ENCODE assay signal across 1 cellular context in the genomic region with DNA sequence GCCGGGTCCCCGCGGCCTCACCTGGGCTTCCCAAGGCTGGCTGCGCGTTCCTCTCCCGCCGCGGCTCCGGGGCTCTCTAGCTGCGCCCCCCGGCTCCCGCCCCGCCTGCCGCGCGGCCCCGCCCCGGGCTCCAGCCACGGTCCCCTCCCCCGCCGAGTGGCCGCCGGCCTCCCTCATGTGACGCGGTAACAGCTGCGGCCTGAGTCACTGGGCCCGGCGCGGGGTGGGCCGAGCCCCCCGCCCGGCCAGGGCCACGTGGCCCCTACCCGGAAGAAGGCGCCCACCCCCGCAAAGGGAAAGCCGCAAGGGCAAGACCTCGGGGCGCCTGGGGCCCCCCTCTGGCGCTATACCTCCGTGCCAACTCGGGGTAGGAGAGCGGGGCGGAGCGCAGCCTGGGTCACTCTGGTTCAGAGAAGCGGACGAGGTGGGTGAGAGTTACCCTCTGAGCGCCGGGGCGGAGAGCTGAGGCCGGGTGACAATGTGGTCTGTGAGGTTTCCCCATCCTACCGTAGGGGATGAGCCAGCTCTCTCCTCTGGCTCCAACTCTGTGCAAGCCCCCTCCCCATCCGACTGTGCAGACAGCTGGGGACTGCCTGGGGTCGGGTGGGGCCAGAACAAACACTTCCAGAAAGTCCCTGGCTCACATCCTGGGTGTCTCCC.
A peak's percentile ranks its signal among the peaks of the same experiment; 100 is the strongest.
TF ChIP-seq lines count a peak whose summit lies in the region.

Gene CD63, minus strand, starts transcription at position 78 of the 660 bp plus-strand sequence. CDS start 668 bp downstream, outside the sequence.

TF ChIP-seq in WTC11, 78 proteins besides CTCF, POLR2A, EP300 and RAD21 (continued from another document and continues in another):
- peak; percentile 65; the same call in 1 of the 2 replicates for TF ChIP-seq E2F5 (CRISPR knock-in tag; IDR thresholded peaks at IDR 0.05)
- TF ChIP-seq OVOL2 (CRISPR knock-in tag; IDR thresholded peaks at IDR 0.05; ENCODE audit: borderline replicate concordance), result no peak
- TF ChIP-seq, protein P1, sequence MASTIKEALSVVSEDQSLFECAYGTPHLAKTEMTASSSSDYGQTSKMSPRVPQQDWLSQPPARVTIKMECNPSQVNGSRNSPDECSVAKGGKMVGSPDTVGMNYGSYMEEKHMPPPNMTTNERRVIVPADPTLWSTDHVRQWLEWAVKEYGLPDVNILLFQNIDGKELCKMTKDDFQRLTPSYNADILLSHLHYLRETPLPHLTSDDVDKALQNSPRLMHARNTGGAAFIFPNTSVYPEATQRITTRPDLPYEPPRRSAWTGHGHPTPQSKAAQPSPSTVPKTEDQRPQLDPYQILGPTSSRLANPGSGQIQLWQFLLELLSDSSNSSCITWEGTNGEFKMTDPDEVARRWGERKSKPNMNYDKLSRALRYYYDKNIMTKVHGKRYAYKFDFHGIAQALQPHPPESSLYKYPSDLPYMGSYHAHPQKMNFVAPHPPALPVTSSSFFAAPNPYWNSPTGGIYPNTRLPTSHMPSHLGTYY (CRISPR knock-in tag; IDR thresholded peaks at IDR 0.05), result no peak
- TF ChIP-seq NR3C1 (CRISPR knock-in tag; conservative IDR thresholded peaks at IDR 0.05; ENCODE audit: low read depth), result no peak
- TF ChIP-seq, protein P2, sequence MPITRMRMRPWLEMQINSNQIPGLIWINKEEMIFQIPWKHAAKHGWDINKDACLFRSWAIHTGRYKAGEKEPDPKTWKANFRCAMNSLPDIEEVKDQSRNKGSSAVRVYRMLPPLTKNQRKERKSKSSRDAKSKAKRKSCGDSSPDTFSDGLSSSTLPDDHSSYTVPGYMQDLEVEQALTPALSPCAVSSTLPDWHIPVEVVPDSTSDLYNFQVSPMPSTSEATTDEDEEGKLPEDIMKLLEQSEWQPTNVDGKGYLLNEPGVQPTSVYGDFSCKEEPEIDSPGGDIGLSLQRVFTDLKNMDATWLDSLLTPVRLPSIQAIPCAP (CRISPR knock-in tag; IDR thresholded peaks at IDR 0.05), result no peak
- TF ChIP-seq SMAD4 (CRISPR knock-in tag; IDR thresholded peaks at IDR 0.05), result no peak
- TF ChIP-seq TEAD4 (CRISPR knock-in tag; IDR thresholded peaks at IDR 0.05), result no peak
- TF ChIP-seq FOXK1 (CRISPR knock-in tag; IDR thresholded peaks at IDR 0.05), result no peak
- no peak for TF ChIP-seq ZNF232 (CRISPR knock-in tag; IDR thresholded peaks at IDR 0.05)
- TF ChIP-seq, protein P3, sequence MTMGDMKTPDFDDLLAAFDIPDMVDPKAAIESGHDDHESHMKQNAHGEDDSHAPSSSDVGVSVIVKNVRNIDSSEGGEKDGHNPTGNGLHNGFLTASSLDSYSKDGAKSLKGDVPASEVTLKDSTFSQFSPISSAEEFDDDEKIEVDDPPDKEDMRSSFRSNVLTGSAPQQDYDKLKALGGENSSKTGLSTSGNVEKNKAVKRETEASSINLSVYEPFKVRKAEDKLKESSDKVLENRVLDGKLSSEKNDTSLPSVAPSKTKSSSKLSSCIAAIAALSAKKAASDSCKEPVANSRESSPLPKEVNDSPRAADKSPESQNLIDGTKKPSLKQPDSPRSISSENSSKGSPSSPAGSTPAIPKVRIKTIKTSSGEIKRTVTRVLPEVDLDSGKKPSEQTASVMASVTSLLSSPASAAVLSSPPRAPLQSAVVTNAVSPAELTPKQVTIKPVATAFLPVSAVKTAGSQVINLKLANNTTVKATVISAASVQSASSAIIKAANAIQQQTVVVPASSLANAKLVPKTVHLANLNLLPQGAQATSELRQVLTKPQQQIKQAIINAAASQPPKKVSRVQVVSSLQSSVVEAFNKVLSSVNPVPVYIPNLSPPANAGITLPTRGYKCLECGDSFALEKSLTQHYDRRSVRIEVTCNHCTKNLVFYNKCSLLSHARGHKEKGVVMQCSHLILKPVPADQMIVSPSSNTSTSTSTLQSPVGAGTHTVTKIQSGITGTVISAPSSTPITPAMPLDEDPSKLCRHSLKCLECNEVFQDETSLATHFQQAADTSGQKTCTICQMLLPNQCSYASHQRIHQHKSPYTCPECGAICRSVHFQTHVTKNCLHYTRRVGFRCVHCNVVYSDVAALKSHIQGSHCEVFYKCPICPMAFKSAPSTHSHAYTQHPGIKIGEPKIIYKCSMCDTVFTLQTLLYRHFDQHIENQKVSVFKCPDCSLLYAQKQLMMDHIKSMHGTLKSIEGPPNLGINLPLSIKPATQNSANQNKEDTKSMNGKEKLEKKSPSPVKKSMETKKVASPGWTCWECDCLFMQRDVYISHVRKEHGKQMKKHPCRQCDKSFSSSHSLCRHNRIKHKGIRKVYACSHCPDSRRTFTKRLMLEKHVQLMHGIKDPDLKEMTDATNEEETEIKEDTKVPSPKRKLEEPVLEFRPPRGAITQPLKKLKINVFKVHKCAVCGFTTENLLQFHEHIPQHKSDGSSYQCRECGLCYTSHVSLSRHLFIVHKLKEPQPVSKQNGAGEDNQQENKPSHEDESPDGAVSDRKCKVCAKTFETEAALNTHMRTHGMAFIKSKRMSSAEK (CRISPR knock-in tag; IDR thresholded peaks at IDR 0.05; ENCODE audit: borderline replicate concordance), result no peak
- TF ChIP-seq ESRRA (CRISPR knock-in tag; IDR thresholded peaks at IDR 0.05; ENCODE audit: borderline replicate concordance), result no peak
- TF ChIP-seq PRDM15 (CRISPR knock-in tag; IDR thresholded peaks at IDR 0.05), result no peak
- TF ChIP-seq ZNF121 (CRISPR knock-in tag; IDR thresholded peaks at IDR 0.05), result no peak
- TF ChIP-seq, protein P4, sequence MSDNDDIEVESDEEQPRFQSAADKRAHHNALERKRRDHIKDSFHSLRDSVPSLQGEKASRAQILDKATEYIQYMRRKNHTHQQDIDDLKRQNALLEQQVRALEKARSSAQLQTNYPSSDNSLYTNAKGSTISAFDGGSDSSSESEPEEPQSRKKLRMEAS (CRISPR knock-in tag; IDR thresholded peaks at IDR 0.05), result peak; percentile 77; the same call in 1 of the 2 replicates
- TF ChIP-seq FOXP4 (CRISPR knock-in tag; IDR thresholded peaks at IDR 0.05), result peak; percentile 63; the same call in 1 of the 2 replicates
- no peak for TF ChIP-seq ATF6 (CRISPR knock-in tag; IDR thresholded peaks at IDR 0.05)
- no peak for TF ChIP-seq KAT7 (CRISPR knock-in tag; IDR thresholded peaks at IDR 0.05; ENCODE audit: borderline replicate concordance)
- no peak for TF ChIP-seq NFYB (CRISPR knock-in tag; conservative IDR thresholded peaks at IDR 0.05; ENCODE audit: low read depth)
- TF ChIP-seq, protein P5, sequence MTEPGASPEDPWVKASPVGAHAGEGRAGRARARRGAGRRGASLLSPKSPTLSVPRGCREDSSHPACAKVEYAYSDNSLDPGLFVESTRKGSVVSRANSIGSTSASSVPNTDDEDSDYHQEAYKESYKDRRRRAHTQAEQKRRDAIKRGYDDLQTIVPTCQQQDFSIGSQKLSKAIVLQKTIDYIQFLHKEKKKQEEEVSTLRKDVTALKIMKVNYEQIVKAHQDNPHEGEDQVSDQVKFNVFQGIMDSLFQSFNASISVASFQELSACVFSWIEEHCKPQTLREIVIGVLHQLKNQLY (CRISPR knock-in tag; IDR thresholded peaks at IDR 0.05), result no peak
- TF ChIP-seq ZNF512 (CRISPR knock-in tag; IDR thresholded peaks at IDR 0.05; ENCODE audit: borderline replicate concordance), result no peak
- TF ChIP-seq, protein P6, sequence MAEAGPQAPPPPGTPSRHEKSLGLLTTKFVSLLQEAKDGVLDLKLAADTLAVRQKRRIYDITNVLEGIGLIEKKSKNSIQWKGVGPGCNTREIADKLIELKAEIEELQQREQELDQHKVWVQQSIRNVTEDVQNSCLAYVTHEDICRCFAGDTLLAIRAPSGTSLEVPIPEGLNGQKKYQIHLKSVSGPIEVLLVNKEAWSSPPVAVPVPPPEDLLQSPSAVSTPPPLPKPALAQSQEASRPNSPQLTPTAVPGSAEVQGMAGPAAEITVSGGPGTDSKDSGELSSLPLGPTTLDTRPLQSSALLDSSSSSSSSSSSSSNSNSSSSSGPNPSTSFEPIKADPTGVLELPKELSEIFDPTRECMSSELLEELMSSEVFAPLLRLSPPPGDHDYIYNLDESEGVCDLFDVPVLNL (CRISPR knock-in tag; IDR thresholded peaks at IDR 0.05; ENCODE audit: borderline replicate concordance, low read depth), result no peak
- no peak for TF ChIP-seq ZNF396 (CRISPR knock-in tag; IDR thresholded peaks at IDR 0.05; ENCODE audit: borderline replicate concordance)
- TF ChIP-seq ZBTB43 (CRISPR knock-in tag; IDR thresholded peaks at IDR 0.05), result no peak
- TF ChIP-seq CREB1 (CRISPR knock-in tag; IDR thresholded peaks at IDR 0.05), result no peak
- no peak for TF ChIP-seq E2F1 (CRISPR knock-in tag; IDR thresholded peaks at IDR 0.05)
- TF ChIP-seq TEAD1 (CRISPR knock-in tag; IDR thresholded peaks at IDR 0.05), result peak; percentile 63; the same call in 1 of the 2 replicates
- no peak for TF ChIP-seq FOXP1 (CRISPR knock-in tag; IDR thresholded peaks at IDR 0.05; ENCODE audit: borderline replicate concordance)
